ENCODE assay signal across 1 cellular context in genomic region chrX:71366674-71367256, GRCh38.
TF ChIP-seq lines count a peak whose summit lies in the region.

No MANE protein-coding gene starts in this region.

TF ChIP-seq in GM23338, 12 proteins besides CTCF, POLR2A, EP300 and RAD21 (continued from another document):
- TF ChIP-seq ZNF462 (CRISPR knock-in tag; IDR thresholded peaks at IDR 0.05) (no peak), JUNB (IDR thresholded peaks at IDR 0.05; ENCODE audit: unreplicated experiment) (no peak), EZH2phosphoT487 (IDR thresholded peaks at IDR 0.05; ENCODE audit: unreplicated experiment) (no peak), REST (IDR thresholded peaks at IDR 0.05; ENCODE audit: unreplicated experiment) (no peak)
